Comparison of ENCODE assay signal across 18 cellular contexts in genomic region chr9:109886050-109886449, GRCh38.
DNase-seq lines count a peak whose midpoint lies in the region; ATAC-seq, FAIRE-seq and TF ChIP-seq lines count a peak whose summit lies in the region.
"Had no signal": no experiment of that assay in that cellular context is flagged by ENCODE, and none has a peak within 500 bp of the region (broad histone marks: within the 10 kb centered on the region; RNA-seq: fewer than 3 reads in every experiment).

No MANE protein-coding gene starts in this region.

- no peak for TF ChIP-seq CTCF in endothelial cell of umbilical vein (IDR thresholded peaks at IDR 0.05; ENCODE audit: extremely low read depth in 1 of 2, insufficient read depth in 1 of 2, low read depth in 1 of 2, low read length in 2 of 2)
- TF ChIP-seq CTCF in D721Med (IDR thresholded peaks at IDR 0.05; ENCODE audit: insufficient read depth, missing control alignments) = no peak

- no TSS peak for BruUV-seq in endothelial cell of umbilical vein (replicated peaks; lab: Mats Ljungman, UMichigan)

- H3K9me1 ChIP-seq in endothelial cell of umbilical vein (replicated peaks; ENCODE audit: control insufficient read depth, extremely low read depth, insufficient read depth, low read length) = no peaks in the 10 kb centered on the region

- H3K27me3 ChIP-seq in SJCRH30 (no peaks in the 10 kb centered on the region), endothelial cell of umbilical vein (ENCODE audit: control insufficient read depth in 2 of 2, insufficient read depth in 2 of 2, low read length in 2 of 2) (peaks cover 0 to 3% of the 10 kb centered on the region in 2 experiments), skeletal muscle satellite cell (ENCODE audit: control insufficient read depth, insufficient read depth, low read length) (no peaks in the 10 kb centered on the region)
- H3K27me3 ChIP-seq: uterus had no signal

- H3K36me3 Mint-ChIP-seq in activated T-cell treated with anti-CD3 and anti-CD28 coated beads, Interleukin-2, amount 50 U/mL, for 72 hours (ENCODE audit: insufficient read depth in 2 of 2) = peaks cover 0 to 3% of the 10 kb centered on the region in 2 donors
- H3K36me3 Mint-ChIP-seq: stimulated activated memory B cell treated with anti-CD40 and anti-IgM and Interleukin-4, amounts not matched to agents 10 μg/mL and 1 μg/mL and 100 μg/mL, for 72 hours had no signal

- CTCF ChIA-PET in endothelial cell of umbilical vein (lab: Charles Lee) = interaction anchor here (1.2 to 2.0 kb wide), 3 partner anchors 17 to 312 kb away, joined by 3 to 5 read pairs (median 4); no protein-coding TSS in a partner anchor

- H3K9me3 Mint-ChIP-seq in activated T-cell treated with anti-CD3 and anti-CD28 coated beads, Interleukin-2, amount 50 U/mL, for 72 hours = peaks cover 0 to 2% of the 10 kb centered on the region in 2 donors
- H3K9me3 Mint-ChIP-seq: stimulated activated memory B cell treated with anti-CD40 and anti-IgM and Interleukin-4, amounts not matched to agents 10 μg/mL and 1 μg/mL and 100 μg/mL, for 72 hours had no signal

- no peaks in the 10 kb centered on the region for H4K20me1 ChIP-seq in endothelial cell of umbilical vein (replicated peaks; ENCODE audit: control insufficient read depth, extremely low read depth, insufficient read depth, low read length)

- peaks cover 82% of the 10 kb centered on the region for H3K4me1 Mint-ChIP-seq in activated T-cell treated with anti-CD3 and anti-CD28 coated beads, Interleukin-2, amount 50 U/mL, for 72 hours (ENCODE audit: low read depth)

- H3K4me2 ChIP-seq in endothelial cell of umbilical vein (ENCODE audit: insufficient read depth, low read length) (no peak overlapping the region), skeletal muscle satellite cell (ENCODE audit: low read length) (no peak overlapping the region)
- H3K4me2 ChIP-seq: PC-9, smooth muscle cell had no signal

- no peak for DNase-seq in activated T-cell treated with anti-CD3 and anti-CD28 coated beads, Interleukin-2, amount 50 U/mL, for 72 hours
- no peak for DNase-seq in activated T-cell treated with anti-CD3 and anti-CD28 coated beads, Interleukin-2, amount 50 U/mL, for 48 hours
- DNase-seq in SJCRH30 (no peak), endothelial cell of umbilical vein (ENCODE audit: low read depth, low spot score) (peak; percentile 35), DMS79 treated with DMSO at 0.1 percent for 48 hours (lab: John Stamatoyannopoulos, UW) (no peak), kidney tubule cell (ENCODE audit: low spot score) (no peak), D721Med (ENCODE audit: insufficient read length, low spot score) (no peak)
- DNase-seq: effector CD4-positive, alpha-beta T cell; NCI-H1694 treated with DMSO at 0.1 percent for 48 hours; NCI-H510A treated with DMSO at 0.1 percent for 48 hours; PC-9; uterus had no signal

- H3K9ac ChIP-seq in endothelial cell of umbilical vein (replicated peaks; ENCODE audit: extremely low read depth, insufficient read depth, low read length) (no peak overlapping the region), skeletal muscle satellite cell (ENCODE audit: low read depth, low read length) (peak overlapping the region; percentile 71)
- H3K9ac ChIP-seq: parathyroid adenoma had no signal

- H3K27ac Mint-ChIP-seq in activated T-cell treated with anti-CD3 and anti-CD28 coated beads, Interleukin-2, amount 50 U/mL, for 72 hours = peak overlapping the region; percentile 93
- H3K27ac Mint-ChIP-seq: stimulated activated memory B cell treated with anti-CD40 and anti-IgM and Interleukin-4, amounts not matched to agents 10 μg/mL and 1 μg/mL and 100 μg/mL, for 72 hours had no signal

- TF ChIP-seq POLR2A in endothelial cell of umbilical vein (IDR thresholded peaks at IDR 0.05; ENCODE audit: low read depth, low read length) = no peak

- intact Hi-C loops in endothelial cell of umbilical vein (cut with micrococcal nuclease) = loop anchor here (5.0 to 10.0 kb wide), 2 partner anchors 314 to 739 kb away; no protein-coding TSS in a partner anchor

- FAIRE-seq in endothelial cell of umbilical vein (lab: Jason Lieb, UNC) = no peak
- FAIRE-seq in D721Med (lab: Jason Lieb, UNC) = no peak
- FAIRE-seq: GM12891 had no signal

- H3K4me1 ChIP-seq in SJCRH30 = peaks cover 26% of the 10 kb centered on the region
- H3K4me1 ChIP-seq in endothelial cell of umbilical vein (ENCODE audit: control insufficient read depth, extremely low read depth, insufficient read depth, low read length) = no peaks in the 10 kb centered on the region
- H3K4me1 ChIP-seq in skeletal muscle satellite cell (ENCODE audit: control insufficient read depth, insufficient read depth, low read length) = peaks cover 19% of the 10 kb centered on the region
- H3K4me1 ChIP-seq: parathyroid adenoma, uterus had no signal

- POLR2A ChIA-PET in endothelial cell of umbilical vein (lab: Charles Lee) = no interaction called here

- no peak overlapping the region for H3K4me3 ChIP-seq in SJCRH30
- no peak overlapping the region for H3K4me3 ChIP-seq in endothelial cell of umbilical vein (replicated peaks in 1 of 3; ENCODE audit: insufficient read depth in 1 of 3, low read depth in 1 of 3, low read length in 3 of 3)
- H3K4me3 ChIP-seq in skeletal muscle satellite cell (ENCODE audit: low read length) = no peak overlapping the region
- H3K4me3 ChIP-seq: PC-9, smooth muscle cell, uterus had no signal

- H3K36me3 ChIP-seq in SJCRH30 (peaks cover 48% of the 10 kb centered on the region), endothelial cell of umbilical vein (ENCODE audit: control insufficient read depth in 2 of 2, extremely low read depth in 1 of 2, insufficient read depth in 2 of 2, low read length in 2 of 2) (no peaks in the 10 kb centered on the region), skeletal muscle satellite cell (ENCODE audit: insufficient read depth, low read length) (peaks cover 2% of the 10 kb centered on the region)
- H3K36me3 ChIP-seq: uterus had no signal

- no peaks in the 10 kb centered on the region for H3K79me2 ChIP-seq in endothelial cell of umbilical vein (ENCODE audit: control insufficient read depth, insufficient read depth, low read length)
- H3K79me2 ChIP-seq: parathyroid adenoma had no signal

- H3K27ac ChIP-seq in SJCRH30 (peak overlapping the region; percentile 57), endothelial cell of umbilical vein (ENCODE audit: insufficient read depth, low read depth, low read length) (no peak overlapping the region)
- H3K27ac ChIP-seq: parathyroid adenoma, PC-9 had no signal

- H2AFZ ChIP-seq in endothelial cell of umbilical vein (ENCODE audit: low read depth, low read length) = no peak overlapping the region
- H2AFZ ChIP-seq: parathyroid adenoma, PC-9 had no signal

- H3K4me3 Mint-ChIP-seq in activated T-cell treated with anti-CD3 and anti-CD28 coated beads, Interleukin-2, amount 50 U/mL, for 72 hours = peak overlapping the region; percentile 50 to 67
- H3K4me3 Mint-ChIP-seq: stimulated activated memory B cell treated with anti-CD40 and anti-IgM and Interleukin-4, amounts not matched to agents 10 μg/mL and 1 μg/mL and 100 μg/mL, for 72 hours had no signal

- H3K9me3 ChIP-seq in SJCRH30 (replicated peaks) = no peaks in the 10 kb centered on the region
- H3K9me3 ChIP-seq in endothelial cell of umbilical vein (replicated peaks; ENCODE audit: control insufficient read depth, insufficient read depth, low read length) = no peaks in the 10 kb centered on the region
- no peaks in the 10 kb centered on the region for H3K9me3 ChIP-seq in skeletal muscle satellite cell (replicated peaks; ENCODE audit: low read length)
- H3K9me3 ChIP-seq: uterus had no signal

- H3K27me3 Mint-ChIP-seq in activated T-cell treated with anti-CD3 and anti-CD28 coated beads, Interleukin-2, amount 50 U/mL, for 72 hours (ENCODE audit: low read depth) = no peaks in the 10 kb centered on the region
- H3K27me3 Mint-ChIP-seq: stimulated activated memory B cell treated with anti-CD40 and anti-IgM and Interleukin-4, amounts not matched to agents 10 μg/mL and 1 μg/mL and 100 μg/mL, for 72 hours had no signal

- ATAC-seq in activated T-cell treated with anti-CD3 and anti-CD28 coated beads, Interleukin-2, amount 50 U/mL, for 72 hours (replicated peaks in 1 of 2) = no peak
- ATAC-seq: left lobe of liver had no signal

- dilution Hi-C loops in endothelial cell of umbilical vein (cut with MboI; ENCODE audit: extremely low pct_ligation_motif_present, low sequenced_read_pairs) = no loop called here

TF ChIP-seq in endothelial cell of umbilical vein, 7 proteins besides CTCF, POLR2A, EP300 and RAD21:
- no peak for TF ChIP-seq FOS (IDR thresholded peaks at IDR 0.05; ENCODE audit: borderline replicate concordance, insufficient read depth, low read length)
- no peak for TF ChIP-seq POLR2AphosphoS5 (IDR thresholded peaks at IDR 0.05; ENCODE audit: insufficient read depth, low read depth, low read length)
- TF ChIP-seq GATA2 (IDR thresholded peaks at IDR 0.05; ENCODE audit: insufficient read depth, insufficient read length, low read depth, low read length) = no peak
- TF ChIP-seq, protein P1, sequence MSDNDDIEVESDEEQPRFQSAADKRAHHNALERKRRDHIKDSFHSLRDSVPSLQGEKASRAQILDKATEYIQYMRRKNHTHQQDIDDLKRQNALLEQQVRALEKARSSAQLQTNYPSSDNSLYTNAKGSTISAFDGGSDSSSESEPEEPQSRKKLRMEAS (IDR thresholded peaks at IDR 0.05; ENCODE audit: insufficient read depth, insufficient read length) = no peak
- no peak for TF ChIP-seq MYC (IDR thresholded peaks at IDR 0.05; ENCODE audit: low read depth, low read length)
- no peak for TF ChIP-seq JUN (IDR thresholded peaks at IDR 0.05; ENCODE audit: borderline replicate concordance, insufficient read depth, insufficient read length, low read depth)
- TF ChIP-seq EZH2 (IDR thresholded peaks at IDR 0.05; ENCODE audit: borderline replicate concordance, low read depth, low read length, severe bottlenecking) = no peak
